ENCODE assay signal across 10 cellular contexts in genomic region chr2:232926448-232927040, GRCh38. TPM values are rescaled to one million over a fixed set of nuclear protein-coding genes. Genes with fewer than 3 reads are reported as not detected.
DNase-seq lines count a peak whose midpoint lies in the region; ATAC-seq lines count a peak whose summit lies in the region.
"Had no signal": no experiment of that assay in that cellular context is flagged by ENCODE, and none has a peak within 500 bp of the region (broad histone marks: within the 10 kb centered on the region; RNA-seq: fewer than 3 reads in every experiment).

No MANE protein-coding gene starts in this region.

- peaks cover 20% of the 10 kb centered on the region for H3K4me1 Mint-ChIP-seq in activated T-cell treated with anti-CD3 and anti-CD28 coated beads, Interleukin-2, amount 50 U/mL, for 24 hours (ENCODE audit: low read depth)
- peaks cover 6% of the 10 kb centered on the region for H3K4me1 Mint-ChIP-seq in activated CD8-positive, alpha-beta T cell treated with anti-CD3 and anti-CD28 coated beads, Interleukin-2, amount 10 ng/mL, durations not matched to agents 7 days and 5 days (ENCODE audit: low read depth)
- peaks cover 8% of the 10 kb centered on the region for H3K4me1 Mint-ChIP-seq in stimulated activated effector memory CD8-positive, alpha-beta T cell treated with anti-CD3 and anti-CD28 coated beads, Interleukin-12 subunit alpha, Interleukin-12 subunit beta, amount 100 ng/mL, for 72 hours

- H3K36me3 Mint-ChIP-seq in activated T-cell treated with anti-CD3 and anti-CD28 coated beads, Interleukin-2, amount 50 U/mL, for 24 hours (ENCODE audit: low read depth): no peaks in the 10 kb centered on the region
- H3K36me3 Mint-ChIP-seq in activated CD8-positive, alpha-beta T cell treated with anti-CD3 and anti-CD28 coated beads, Interleukin-2, amount 10 ng/mL, durations not matched to agents 7 days and 5 days (ENCODE audit: low read depth): no peaks in the 10 kb centered on the region
- no peaks in the 10 kb centered on the region for H3K36me3 Mint-ChIP-seq in stimulated activated effector memory CD8-positive, alpha-beta T cell treated with anti-CD3 and anti-CD28 coated beads, Interleukin-12 subunit alpha, Interleukin-12 subunit beta, amount 100 ng/mL, for 72 hours

- H3K9me3 ChIP-seq in iPS-18c (ENCODE audit: control insufficient read depth, insufficient read depth, low read length): peaks cover 4% of the 10 kb centered on the region
- H3K9me3 ChIP-seq: stomach had no signal

- DNase-seq in activated T-cell treated with anti-CD3 and anti-CD28 coated beads, Interleukin-2, amount 50 U/mL, for 24 hours: no peak
- no peak for DNase-seq in activated T-cell treated with anti-CD3 and anti-CD28 coated beads, Interleukin-2, amount 50 U/mL, for 1 hour
- no peak for DNase-seq in activated CD8-positive, alpha-beta T cell treated with anti-CD3 and anti-CD28 coated beads, Interleukin-2, amount 10 ng/mL, durations not matched to agents 7 days and 5 days
- DNase-seq in stimulated activated effector memory CD8-positive, alpha-beta T cell treated with anti-CD3 and anti-CD28 coated beads, Interleukin-12 subunit alpha, Interleukin-12 subunit beta, amount 100 ng/mL, for 72 hours (ENCODE audit: low spot score in 2 of 2): no peak
- no peak for DNase-seq in SKM-1 treated with dmso at 0.1 percent for 144 hours (lab: John Stamatoyannopoulos, UW; ENCODE audit: unreplicated experiment)
- DNase-seq: stomach had no signal

- POLR2A ChIA-PET in activated CD8-positive, alpha-beta T cell treated with anti-CD3 and anti-CD28 coated beads, Interleukin-2, amount 10 ng/mL, durations not matched to agents 7 days and 5 days (lab: Charles Lee): no interaction called here

- peak overlapping the region; percentile 62 for H3K4me3 Mint-ChIP-seq in activated T-cell treated with anti-CD3 and anti-CD28 coated beads, Interleukin-2, amount 50 U/mL, for 24 hours
- H3K4me3 Mint-ChIP-seq in activated CD8-positive, alpha-beta T cell treated with anti-CD3 and anti-CD28 coated beads, Interleukin-2, amount 10 ng/mL, durations not matched to agents 7 days and 5 days: peak overlapping the region; percentile 53
- H3K4me3 Mint-ChIP-seq in stimulated activated effector memory CD8-positive, alpha-beta T cell treated with anti-CD3 and anti-CD28 coated beads, Interleukin-12 subunit alpha, Interleukin-12 subunit beta, amount 100 ng/mL, for 72 hours: peak overlapping the region; percentile 55

- no peak for ATAC-seq in activated CD8-positive, alpha-beta T cell treated with anti-CD3 and anti-CD28 coated beads, Interleukin-2, amount 10 ng/mL, durations not matched to agents 7 days and 5 days
- ATAC-seq in stimulated activated effector memory CD8-positive, alpha-beta T cell treated with anti-CD3 and anti-CD28 coated beads, Interleukin-12 subunit alpha, Interleukin-12 subunit beta, amount 100 ng/mL, for 72 hours: no peak
- ATAC-seq in HG03460 (IDR thresholded peaks at IDR 0.05; ENCODE audit: unreplicated experiment): no peak
- ATAC-seq in GM19467 (IDR thresholded peaks at IDR 0.05; ENCODE audit: unreplicated experiment): no peak

- no peak overlapping the region for H3K27ac Mint-ChIP-seq in activated T-cell treated with anti-CD3 and anti-CD28 coated beads, Interleukin-2, amount 50 U/mL, for 24 hours
- no peak overlapping the region for H3K27ac Mint-ChIP-seq in activated CD8-positive, alpha-beta T cell treated with anti-CD3 and anti-CD28 coated beads, Interleukin-2, amount 10 ng/mL, durations not matched to agents 7 days and 5 days
- no peak overlapping the region for H3K27ac Mint-ChIP-seq in stimulated activated effector memory CD8-positive, alpha-beta T cell treated with anti-CD3 and anti-CD28 coated beads, Interleukin-12 subunit alpha, Interleukin-12 subunit beta, amount 100 ng/mL, for 72 hours
- H3K27ac Mint-ChIP-seq: dendritic cell treated with granulocyte-macrophage colony-stimulating factor and Interleukin-4, amounts not matched to agents 40 ng/mL and 50 ng/mL, for 4 days had no signal

- CTCF ChIA-PET in activated CD8-positive, alpha-beta T cell treated with anti-CD3 and anti-CD28 coated beads, Interleukin-2, amount 10 ng/mL, durations not matched to agents 7 days and 5 days (lab: Charles Lee): no interaction called here

- peak overlapping the region; percentile 32; the same call in 1 of the 2 replicates for H3K4me3 ChIP-seq in iPS-18c (ENCODE audit: insufficient read depth, low read depth, low read length)

- H3K27me3 Mint-ChIP-seq in activated T-cell treated with anti-CD3 and anti-CD28 coated beads, Interleukin-2, amount 50 U/mL, for 24 hours: peaks cover 70% of the 10 kb centered on the region
- peaks cover 51% of the 10 kb centered on the region for H3K27me3 Mint-ChIP-seq in activated CD8-positive, alpha-beta T cell treated with anti-CD3 and anti-CD28 coated beads, Interleukin-2, amount 10 ng/mL, durations not matched to agents 7 days and 5 days (ENCODE audit: low read depth)

- H3K9me3 Mint-ChIP-seq in activated T-cell treated with anti-CD3 and anti-CD28 coated beads, Interleukin-2, amount 50 U/mL, for 24 hours: peaks cover 7% of the 10 kb centered on the region
- H3K9me3 Mint-ChIP-seq in activated CD8-positive, alpha-beta T cell treated with anti-CD3 and anti-CD28 coated beads, Interleukin-2, amount 10 ng/mL, durations not matched to agents 7 days and 5 days (ENCODE audit: insufficient read depth): no peaks in the 10 kb centered on the region
- H3K9me3 Mint-ChIP-seq in stimulated activated effector memory CD8-positive, alpha-beta T cell treated with anti-CD3 and anti-CD28 coated beads, Interleukin-12 subunit alpha, Interleukin-12 subunit beta, amount 100 ng/mL, for 72 hours: no peaks in the 10 kb centered on the region
- H3K9me3 Mint-ChIP-seq: dendritic cell treated with granulocyte-macrophage colony-stimulating factor and Interleukin-4, amounts not matched to agents 40 ng/mL and 50 ng/mL, for 4 days had no signal

RNA-seq across cellular contexts. Expression of gene SNORC, which starts 56.5 kb away (rescaled TPM):
- total RNA-seq in activated CD8-positive, alpha-beta T cell treated with anti-CD3 and anti-CD28 coated beads, Interleukin-2, amount 10 ng/mL, durations not matched to agents 7 days and 5 days: 1 to 10 TPM in 1 of 2 experiments, under 1 TPM in 1; 0.99 to 2.2 TPM
